1 cellular context compared by ENCODE assay signal in genomic region chr1:55217226-55217996, GRCh38.
TF ChIP-seq lines count a peak whose summit lies in the region.

No MANE protein-coding gene starts in this region.

TF ChIP-seq in HEK293, 187 proteins besides CTCF, POLR2A, EP300 and RAD21 (continued from another document):
- TF ChIP-seq PRDM6 (tag by site-specific recombination; IDR thresholded peaks at IDR 0.05), result peak; percentile 34; the same call in 1 of the 2 replicates
- TF ChIP-seq ZNF423 (tag by site-specific recombination; IDR thresholded peaks at IDR 0.05), result no peak
- TF ChIP-seq ZNF335 (tag by site-specific recombination; conservative IDR thresholded peaks at IDR 0.05), result 0 out of 2 replicates have a peak, but pooled peaks have one; percentile 28
- TF ChIP-seq ELK4 (IDR thresholded peaks at IDR 0.05; ENCODE audit: borderline replicate concordance, low read depth, low read length), result no peak
- no peak for TF ChIP-seq GFI1B (tag by site-specific recombination; IDR thresholded peaks at IDR 0.05)
- no peak for TF ChIP-seq ZSCAN18 (tag by site-specific recombination; IDR thresholded peaks at IDR 0.05)
- no peak for TF ChIP-seq ZNF701 (tag by site-specific recombination; IDR thresholded peaks at IDR 0.05)
- TF ChIP-seq ZNF148 (tag by site-specific recombination; IDR thresholded peaks at IDR 0.05; ENCODE audit: borderline replicate concordance), result no peak
- peak; percentile 79 for TF ChIP-seq FEZF1 (tag by site-specific recombination; IDR thresholded peaks at IDR 0.05)
- no peak for TF ChIP-seq ZBTB8A (tag by site-specific recombination; IDR thresholded peaks at IDR 0.05)
- no peak for TF ChIP-seq SP2 (tag by site-specific recombination; IDR thresholded peaks at IDR 0.05)
- TF ChIP-seq ZBTB49 (tag by site-specific recombination; IDR thresholded peaks at IDR 0.05; ENCODE audit: low read depth), result no peak
- TF ChIP-seq ZNF146 (tag by site-specific recombination; IDR thresholded peaks at IDR 0.05), result no peak
- TF ChIP-seq ZNF121 (tag by site-specific recombination; IDR thresholded peaks at IDR 0.05), result no peak
- no peak for TF ChIP-seq ZNF280C (tag by site-specific recombination; IDR thresholded peaks at IDR 0.05)
- TF ChIP-seq ZNF639 (tag by site-specific recombination; IDR thresholded peaks at IDR 0.05), result no peak
- no peak for TF ChIP-seq YY1 (tag by site-specific recombination; IDR thresholded peaks at IDR 0.05)
- TF ChIP-seq ZSCAN16 (tag by site-specific recombination; IDR thresholded peaks at IDR 0.05), result no peak
- no peak for TF ChIP-seq BCL6B (tag by site-specific recombination; IDR thresholded peaks at IDR 0.05)
- TF ChIP-seq ZNF521 (tag by site-specific recombination; IDR thresholded peaks at IDR 0.05), result no peak
- TF ChIP-seq OSR2 (tag by site-specific recombination; IDR thresholded peaks at IDR 0.05), result peak; percentile 71
- TF ChIP-seq PRDM10 (tag by site-specific recombination; IDR thresholded peaks at IDR 0.05), result 0 out of 2 replicates have a peak, but pooled peaks have one; percentile 18
- 0 out of 2 replicates have a peak, but pooled peaks have one; percentile 28 for TF ChIP-seq ZEB2 (tag by site-specific recombination; IDR thresholded peaks at IDR 0.05)
- no peak for TF ChIP-seq ZNF302 (tag by site-specific recombination; IDR thresholded peaks at IDR 0.05; ENCODE audit: low read depth)
- TF ChIP-seq MZF1 (tag by site-specific recombination; IDR thresholded peaks at IDR 0.05; ENCODE audit: borderline replicate concordance), result no peak
- TF ChIP-seq ZNF398 (tag by site-specific recombination; IDR thresholded peaks at IDR 0.05), result no peak
- no peak for TF ChIP-seq ZBTB10 (tag by site-specific recombination; IDR thresholded peaks at IDR 0.05)
- TF ChIP-seq REPIN1 (tag by site-specific recombination; IDR thresholded peaks at IDR 0.05; ENCODE audit: low read depth), result no peak
- TF ChIP-seq ZNF140 (tag by site-specific recombination; IDR thresholded peaks at IDR 0.05), result no peak
